12 cellular contexts compared by ENCODE assay signal in genomic region chr6:79239538-79240168, GRCh38. TPM values are rescaled to one million over a fixed set of nuclear protein-coding genes. Genes with fewer than 3 reads are reported as not detected.
DNase-seq lines count a peak whose midpoint lies in the region; ATAC-seq and TF ChIP-seq lines count a peak whose summit lies in the region.
"Had no signal": no experiment of that assay in that cellular context is flagged by ENCODE, and none has a peak within 500 bp of the region (broad histone marks: within the 10 kb centered on the region; RNA-seq: fewer than 3 reads in every experiment).

No MANE protein-coding gene starts in this region.

- no peaks in the 10 kb centered on the region for H3K9me2 ChIP-seq in PC-9 (ENCODE audit: insufficient read depth)

- no peaks in the 10 kb centered on the region for H3K36me3 Mint-ChIP-seq in activated naive CD8-positive, alpha-beta T cell treated with anti-CD3 and anti-CD28 coated beads for 36 hours

- H3K9me3 Mint-ChIP-seq in activated naive CD8-positive, alpha-beta T cell treated with anti-CD3 and anti-CD28 coated beads for 36 hours = no peaks in the 10 kb centered on the region

- H3K79me2 ChIP-seq in PC-9 (ENCODE audit: low read depth) = no peaks in the 10 kb centered on the region

- POLR2A ChIA-PET in PC-9 (lab: Charles Lee; ENCODE audit: unreplicated experiment) = interaction anchor here (0.6 kb wide), 2 partner anchors 28 to 393 kb away, joined by 3 to 5 read pairs; no protein-coding TSS in a partner anchor

- CTCF ChIA-PET in PC-9 (lab: Charles Lee) = interaction anchor here (0.5 kb wide), 1 partner anchor 11 kb away, joined by 4 read pairs; no protein-coding TSS in a partner anchor

- no peaks in the 10 kb centered on the region for H3K36me3 ChIP-seq in PC-9 (ENCODE audit: low read depth)
- no peaks in the 10 kb centered on the region for H3K36me3 ChIP-seq in mucosa of descending colon (ENCODE audit: low read depth)
- H3K36me3 ChIP-seq: ascending aorta, BLaER1, uterus had no signal

- peaks cover 10% of the 10 kb centered on the region for H3K4me1 Mint-ChIP-seq in activated naive CD8-positive, alpha-beta T cell treated with anti-CD3 and anti-CD28 coated beads for 36 hours

- H3K27me3 Mint-ChIP-seq in activated naive CD8-positive, alpha-beta T cell treated with anti-CD3 and anti-CD28 coated beads for 36 hours = no peaks in the 10 kb centered on the region

- H3K4me1 ChIP-seq in PC-9 (replicated peaks; ENCODE audit: insufficient read depth) = peaks cover 19% of the 10 kb centered on the region
- H3K4me1 ChIP-seq in mucosa of descending colon (ENCODE audit: low read depth) = peaks cover 3% of the 10 kb centered on the region
- H3K4me1 ChIP-seq: ascending aorta, BLaER1, uterus had no signal

- H3F3A ChIP-seq in PC-9 (ENCODE audit: insufficient read depth, low read depth) = no peaks in the 10 kb centered on the region

- no peaks in the 10 kb centered on the region for H4K20me1 ChIP-seq in PC-9 (ENCODE audit: insufficient read depth)
- H4K20me1 ChIP-seq: BLaER1 had no signal

- DNase-seq in PC-9 (no peak), NCI-H2081 treated with DMSO at 0.1 percent for 48 hours (lab: John Stamatoyannopoulos, UW) (no peak), mucosa of descending colon (no peak)
- no peak for DNase-seq in activated naive CD8-positive, alpha-beta T cell treated with anti-CD3 and anti-CD28 coated beads for 36 hours
- DNase-seq in activated CD8-positive, alpha-beta memory T cell treated with anti-CD3 and anti-CD28 coated beads, Interleukin-2, amount 50 U/mL, for 4 hours = no peak
- DNase-seq: NCI-H1092, uterus had no signal

- H3K4me3 Mint-ChIP-seq in activated naive CD8-positive, alpha-beta T cell treated with anti-CD3 and anti-CD28 coated beads for 36 hours = no peak overlapping the region

- 0 out of 2 replicates have a peak overlapping the region, but pooled peaks have one; percentile 16 for H3K4me2 ChIP-seq in PC-9
- H3K4me2 ChIP-seq: BLaER1 had no signal

- TF ChIP-seq CTCF in PC-9 (conservative IDR thresholded peaks at IDR 0.05) = no peak
- TF ChIP-seq CTCF in mucosa of descending colon (IDR thresholded peaks at IDR 0.05) = no peak

- intact Hi-C loops in PC-9 (cut with micrococcal nuclease; ENCODE audit: unreplicated experiment) (no loop called here), mucosa of descending colon (cut with DNase I, micrococcal nuclease) (no loop called here)

- no TSS peak for BruUV-seq in PC-9 (replicated peaks; lab: Mats Ljungman, UMichigan)

- no peak overlapping the region for H2AFZ ChIP-seq in PC-9

- no peaks in the 10 kb centered on the region for H3K9me3 ChIP-seq in PC-9 (ENCODE audit: insufficient read depth, low read depth)
- H3K9me3 ChIP-seq in mucosa of descending colon = no peaks in the 10 kb centered on the region
- H3K9me3 ChIP-seq: ascending aorta, BLaER1, uterus had no signal

- H3K4me3 ChIP-seq in PC-9 (no peak overlapping the region), mucosa of descending colon (no peak overlapping the region)
- H3K4me3 ChIP-seq: ascending aorta, BLaER1, uterus had no signal

- H3K27me3 ChIP-seq in PC-9 (ENCODE audit: insufficient read depth, low read depth) = no peaks in the 10 kb centered on the region
- H3K27me3 ChIP-seq: ascending aorta, BLaER1, uterus had no signal

- no peak overlapping the region for H3K27ac ChIP-seq in PC-9
- H3K27ac ChIP-seq: ascending aorta, BLaER1, uterus had no signal

- H3K27ac Mint-ChIP-seq in activated naive CD8-positive, alpha-beta T cell treated with anti-CD3 and anti-CD28 coated beads for 36 hours = no peak overlapping the region

- ATAC-seq in GM18511 (IDR thresholded peaks at IDR 0.05; ENCODE audit: unreplicated experiment) = peak; percentile 76
- peak; percentile 61 for ATAC-seq in GM21390 (IDR thresholded peaks at IDR 0.05; ENCODE audit: unreplicated experiment)
- ATAC-seq in HG03045 (IDR thresholded peaks at IDR 0.05; ENCODE audit: unreplicated experiment) = peak; percentile 49
- ATAC-seq in mucosa of descending colon = no peak

RNA-seq across cellular contexts. Expression of gene HMGN3, which starts 5.2 kb away (rescaled TPM):
- total RNA-seq in PC-9 (2021) (52.2 and 62.3 TPM in 2 replicates), mucosa of descending colon (10 to 100 TPM; 24.4 to 48.0 (median 42.6) TPM)
- 10 to 100 TPM; 70.6 to 74.8 TPM for total RNA-seq in activated naive CD8-positive, alpha-beta T cell treated with anti-CD3 and anti-CD28 coated beads for 36 hours
